9 cellular contexts compared by ENCODE assay signal in genomic region chr5:77852068-77852513, GRCh38.
DNase-seq lines count a peak whose midpoint lies in the region; ATAC-seq and TF ChIP-seq lines count a peak whose summit lies in the region.
"Had no signal": no experiment of that assay in that cellular context is flagged by ENCODE, and none has a peak within 500 bp of the region (broad histone marks: within the 10 kb centered on the region; RNA-seq: fewer than 3 reads in every experiment).

No MANE protein-coding gene starts in this region.

- H3K36me3 Mint-ChIP-seq in CD4-positive, alpha-beta T cell (ENCODE audit: low read depth): no peaks in the 10 kb centered on the region

- ATAC-seq in CD4-positive, alpha-beta T cell (ENCODE audit: poor library complexity): no peak

- H3K4me1 ChIP-seq in NT2/D1 (ENCODE audit: insufficient read depth, insufficient read length): peaks cover 3% of the 10 kb centered on the region
- H3K4me1 ChIP-seq in neutrophil (ENCODE audit: control insufficient read depth in 1 of 2, insufficient read depth in 1 of 2, low read depth in 1 of 2, low read length in 1 of 2): peaks cover 17 to 19% of the 10 kb centered on the region in 2 experiments

- H3K27ac Mint-ChIP-seq in CD4-positive, alpha-beta T cell: peak overlapping the region; percentile 13

- no peak overlapping the region for H3K27ac ChIP-seq in CD4-positive, alpha-beta T cell (ENCODE audit: low read depth, low read length)
- H3K27ac ChIP-seq in neutrophil: no peak overlapping the region

- no peaks in the 10 kb centered on the region for H3K9me3 Mint-ChIP-seq in CD4-positive, alpha-beta T cell

- CTCF ChIA-PET in CD4-positive, alpha-beta T cell (lab: Charles Lee): no interaction called here

- H3K4me3 Mint-ChIP-seq in CD4-positive, alpha-beta T cell: peak overlapping the region; percentile 78

- H3K36me3 ChIP-seq in NT2/D1 (ENCODE audit: insufficient read depth, insufficient read length, low read length) (no peaks in the 10 kb centered on the region), neutrophil (no peaks in the 10 kb centered on the region)

- peaks cover 33% of the 10 kb centered on the region for H3K27me3 ChIP-seq in CD4-positive, alpha-beta T cell (ENCODE audit: control insufficient read depth, insufficient read depth, low read length)
- H3K27me3 ChIP-seq in NT2/D1 (ENCODE audit: insufficient read depth, insufficient read length) (peaks cover 68% of the 10 kb centered on the region), neutrophil (peaks cover 90% of the 10 kb centered on the region)

- no peak for TF ChIP-seq CTCF in CD4-positive, alpha-beta T cell (IDR thresholded peaks at IDR 0.05)
- no peak for TF ChIP-seq CTCF in epithelial cell of proximal tubule (conservative IDR thresholded peaks at IDR 0.05; ENCODE audit: low read depth, low read length)
- TF ChIP-seq CTCF in neutrophil (IDR thresholded peaks at IDR 0.05): no peak

- H3K27me3 Mint-ChIP-seq in CD4-positive, alpha-beta T cell: peaks cover 67% of the 10 kb centered on the region

- intact Hi-C loops in CD4-positive, alpha-beta T cell (cut with DNase I, micrococcal nuclease): no loop called here

- DNase-seq in CD4-positive, alpha-beta T cell: no peak
- DNase-seq in NT2/D1 (ENCODE audit: low read depth, low spot score): no peak
- DNase-seq in epithelial cell of proximal tubule (ENCODE audit: low read depth): no peak
- no peak for DNase-seq in stimulated activated CD4-positive, alpha-beta T cell treated with anti-CD3 and anti-CD28 coated beads, Interleukin-15, amount 100 ng/mL, for 24 hours
- DNase-seq in midbrain (lab: John Stamatoyannopoulos, UW): no peak
- no peak for DNase-seq in activated gamma-delta T cell treated with Interleukin-2 at 50 U/mL for 16 hours
- DNase-seq in DMS153 treated with DMSO at 0.1 percent for 48 hours (lab: John Stamatoyannopoulos, UW; ENCODE audit: unreplicated experiment): no peak
- DNase-seq: NCI-H1048 had no signal

- peaks cover 25% of the 10 kb centered on the region for H3K4me1 Mint-ChIP-seq in CD4-positive, alpha-beta T cell (ENCODE audit: low read depth)

- H3K4me3 ChIP-seq in NT2/D1 (ENCODE audit: insufficient read length, low read depth) (peak overlapping the region; percentile 30), epithelial cell of proximal tubule (ENCODE audit: low read depth, low read length) (peak overlapping the region; percentile 63), neutrophil (ENCODE audit: low read depth in 1 of 2, low read length in 1 of 2) (peak overlapping the region; percentile 56 to 61)

- POLR2A ChIA-PET in CD4-positive, alpha-beta T cell (lab: Charles Lee): interaction anchor here (0.6 kb wide), 1 partner anchor 11 kb away, joined by 4 read pairs; no protein-coding TSS in a partner anchor

- H3K9me3 ChIP-seq in CD4-positive, alpha-beta T cell (ENCODE audit: control insufficient read depth, low read length): no peaks in the 10 kb centered on the region
- H3K9me3 ChIP-seq in NT2/D1 (ENCODE audit: insufficient read depth, low read length): no peaks in the 10 kb centered on the region
- H3K9me3 ChIP-seq in neutrophil: no peaks in the 10 kb centered on the region

- H3K9ac ChIP-seq in NT2/D1 (ENCODE audit: insufficient read length, low read depth): no peak overlapping the region
